ENCODE assay signal across 17 cellular contexts in the genomic region with DNA sequence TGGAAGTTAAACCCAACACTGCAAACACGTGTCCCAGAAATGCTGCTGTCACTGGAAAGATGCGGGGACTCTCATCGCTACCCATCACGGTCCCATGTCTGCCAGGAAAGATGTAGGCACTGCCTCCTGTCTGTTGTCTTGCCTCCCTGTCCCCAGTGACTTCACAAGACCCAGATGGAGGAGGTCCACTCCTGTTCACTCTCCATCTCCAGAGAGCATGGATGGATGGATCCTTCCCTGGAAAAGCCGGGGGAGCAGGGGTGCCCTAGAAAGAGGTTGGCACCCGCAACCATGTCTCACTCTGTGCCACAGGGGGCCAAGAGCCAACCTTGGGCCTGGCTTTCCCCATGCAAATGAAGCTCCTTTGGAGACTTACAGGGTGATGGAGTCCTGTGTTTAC.
DNase-seq lines count a peak whose midpoint lies in the region; ATAC-seq and TF ChIP-seq lines count a peak whose summit lies in the region.
"Had no signal": no experiment of that assay in that cellular context is flagged by ENCODE, and none has a peak within 500 bp of the region (broad histone marks: within the 10 kb centered on the region; RNA-seq: fewer than 3 reads in every experiment).

No MANE protein-coding gene starts in this region.

- no peak overlapping the region for H3K4me2 ChIP-seq in osteoblast (ENCODE audit: insufficient read depth, low read length)
- H3K4me2 ChIP-seq: BLaER1 had no signal

- H3K9me3 ChIP-seq in osteoblast (ENCODE audit: low read depth, low read length) (no peaks in the 10 kb centered on the region), spleen (no peaks in the 10 kb centered on the region), ovary (no peaks in the 10 kb centered on the region)
- H3K9me3 ChIP-seq: BLaER1, HAP-1 had no signal

- H4K20me1 ChIP-seq in osteoblast (ENCODE audit: insufficient read depth, low read length) = peaks cover 53% of the 10 kb centered on the region
- H4K20me1 ChIP-seq: BLaER1 had no signal

- peaks cover 1% of the 10 kb centered on the region for H3K36me3 Mint-ChIP-seq in chondrocyte (ENCODE audit: low read depth)
- H3K36me3 Mint-ChIP-seq: CD14-positive monocyte; CD4-positive, alpha-beta memory T cell had no signal

- H3K4me1 Mint-ChIP-seq in chondrocyte (ENCODE audit: low read depth) = no peaks in the 10 kb centered on the region
- H3K4me1 Mint-ChIP-seq: CD14-positive monocyte had no signal

- intact Hi-C loops in spleen (cut with DNase I; ENCODE audit: low total_unique reads) (no loop called here), ovary (cut with DNase I) (no loop called here)

- no peak overlapping the region for H3K27ac Mint-ChIP-seq in chondrocyte (ENCODE audit: unreplicated experiment)
- H3K27ac Mint-ChIP-seq: CD14-positive monocyte; CD4-positive, alpha-beta memory T cell had no signal

- H3K27me3 ChIP-seq in osteoblast (ENCODE audit: insufficient read depth, low read length) (no peaks in the 10 kb centered on the region), spleen (replicated peaks in 1 of 7) (peaks cover 0 to 5% (median 0%) of the 10 kb centered on the region in 7 donors), ovary (no peaks in the 10 kb centered on the region)
- H3K27me3 ChIP-seq: BLaER1 had no signal

- no peak for TF ChIP-seq EP300 in ovary (IDR thresholded peaks at IDR 0.05)

- H3K27ac ChIP-seq in osteoblast (ENCODE audit: low read depth, low read length) (no peak overlapping the region), spleen (peak overlapping the region in 1 of 8 donors; percentile 50), ovary (no peak overlapping the region)
- H3K27ac ChIP-seq: BLaER1, GM23248, HL-60 had no signal

- H3K4me1 ChIP-seq in osteoblast (ENCODE audit: insufficient read depth, low read length) (no peaks in the 10 kb centered on the region), spleen (no peaks in the 10 kb centered on the region), ovary (ENCODE audit: insufficient read depth) (no peaks in the 10 kb centered on the region)
- H3K4me1 ChIP-seq: BLaER1, HAP-1 had no signal

- H3K9me3 Mint-ChIP-seq in chondrocyte (ENCODE audit: low read depth) = no peaks in the 10 kb centered on the region
- H3K9me3 Mint-ChIP-seq: CD14-positive monocyte; CD4-positive, alpha-beta memory T cell had no signal

- no peaks in the 10 kb centered on the region for H3K36me3 ChIP-seq in osteoblast (ENCODE audit: insufficient read depth, low read length)
- no peaks in the 10 kb centered on the region for H3K36me3 ChIP-seq in spleen
- no peaks in the 10 kb centered on the region for H3K36me3 ChIP-seq in ovary
- H3K36me3 ChIP-seq: BLaER1, HAP-1 had no signal

- H2AFZ ChIP-seq in osteoblast (ENCODE audit: low read length) = no peak overlapping the region
- H2AFZ ChIP-seq: GM23248 had no signal

- DNase-seq in activated effector memory CD4-positive, alpha-beta T cell treated with anti-CD3 and anti-CD28 coated beads, Interleukin-2, amount 50 U/mL, for 16 hours = peak; percentile 37
- DNase-seq in activated effector memory CD4-positive, alpha-beta T cell treated with Interleukin-2 at 50 U/mL for 16 hours = no peak
- peak; percentile 39 for DNase-seq in chondrocyte (ENCODE audit: low spot score)
- DNase-seq in osteoblast (ENCODE audit: insufficient read length, low spot score, missing footprints) = peak; percentile 59
- peak; percentile 51 for DNase-seq in spleen
- no peak for DNase-seq in ovary
- DNase-seq: 8988T; CD4-positive, alpha-beta memory T cell; DMS153; GDM1; GM23248 had no signal

- no peak for TF ChIP-seq CTCF in chondrocyte (IDR thresholded peaks at IDR 0.05)
- TF ChIP-seq CTCF in osteoblast (IDR thresholded peaks at IDR 0.05; ENCODE audit: extremely low read depth, low read depth, low read length) = no peak
- no peak for TF ChIP-seq CTCF in spleen (IDR thresholded peaks at IDR 0.05 in 8 of 11, conservative IDR thresholded peaks at IDR 0.05 in 3 of 11)
- no peak for TF ChIP-seq CTCF in ovary (IDR thresholded peaks at IDR 0.05)

- no peaks in the 10 kb centered on the region for H3K79me2 ChIP-seq in osteoblast (ENCODE audit: insufficient read depth, low read length)

- WGBS in spleen, 5 donors = 86 to 95% (median 90%) methylated on average over 6 of the region's 6 CpGs
- 91 to 96% (median 96%) methylated on average over 6 of the region's 6 CpGs for WGBS in ovary, 3 donors

- no peak for TF ChIP-seq POLR2A in spleen (IDR thresholded peaks at IDR 0.05)
- no peak for TF ChIP-seq POLR2A in ovary (IDR thresholded peaks at IDR 0.05)

- ATAC-seq in HG02759 (IDR thresholded peaks at IDR 0.05; ENCODE audit: unreplicated experiment) (no peak), HG02973 (IDR thresholded peaks at IDR 0.05; ENCODE audit: unreplicated experiment) (no peak)

- H3K27me3 Mint-ChIP-seq in chondrocyte (ENCODE audit: low read depth) = no peaks in the 10 kb centered on the region
- H3K27me3 Mint-ChIP-seq: CD4-positive, alpha-beta memory T cell had no signal

- H3K4me3 ChIP-seq in osteoblast (ENCODE audit: insufficient read depth, low read length) (no peak overlapping the region), spleen (no peak overlapping the region), ovary (no peak overlapping the region)
- H3K4me3 ChIP-seq: BLaER1, GM23248, HAP-1 had no signal

- no peak overlapping the region for H3K4me3 Mint-ChIP-seq in chondrocyte (ENCODE audit: unreplicated experiment)
- H3K4me3 Mint-ChIP-seq: CD14-positive monocyte; CD4-positive, alpha-beta memory T cell had no signal

Comparison
In these comparisons a context has a peak if more than half of its experiments do, and no peak if none do; other contexts are left out.
1. DNase-seq: peak in activated effector memory CD4-positive, alpha-beta T cell treated with anti-CD3 and anti-CD28 coated beads, Interleukin-2, amount 50 U/mL, for 16 hours (single experiment), chondrocyte (single experiment), osteoblast (single experiment) and spleen (single experiment); none in activated effector memory CD4-positive, alpha-beta T cell treated with Interleukin-2 at 50 U/mL for 16 hours (single experiment) and ovary (0 of 5).